Comparison of ENCODE assay signal across 21 cellular contexts in genomic region chr7:70215491-70215890, GRCh38.
DNase-seq lines count a peak whose midpoint lies in the region; ATAC-seq, FAIRE-seq and TF ChIP-seq lines count a peak whose summit lies in the region.
"Had no signal": no experiment of that assay in that cellular context is flagged by ENCODE, and none has a peak within 500 bp of the region (broad histone marks: within the 10 kb centered on the region; RNA-seq: fewer than 3 reads in every experiment).

No MANE protein-coding gene starts in this region.

- H3K36me3 ChIP-seq in MG63 (no peaks in the 10 kb centered on the region), K562 (ENCODE audit: control insufficient read depth, insufficient read depth, low read length) (no peaks in the 10 kb centered on the region), osteoblast (ENCODE audit: insufficient read depth, low read length) (no peaks in the 10 kb centered on the region), gastroesophageal sphincter (no peaks in the 10 kb centered on the region), left lung (no peaks in the 10 kb centered on the region), mesendoderm (ENCODE audit: control insufficient read depth, insufficient read depth, low read length) (no peaks in the 10 kb centered on the region)
- H3K36me3 ChIP-seq: heart left ventricle, Peyer's patch had no signal

- H3K27me3 ChIP-seq in MG63 (no peaks in the 10 kb centered on the region), K562 (ENCODE audit: control insufficient read depth in 2 of 2, insufficient read depth in 2 of 2, low read length in 2 of 2) (no peaks in the 10 kb centered on the region), osteoblast (ENCODE audit: insufficient read depth, low read length) (no peaks in the 10 kb centered on the region), gastroesophageal sphincter (no peaks in the 10 kb centered on the region), left lung (no peaks in the 10 kb centered on the region), mesendoderm (ENCODE audit: insufficient read depth, low read length, poor library complexity) (no peaks in the 10 kb centered on the region)
- H3K27me3 ChIP-seq: heart left ventricle, Peyer's patch had no signal

- no peak overlapping the region for H2BK120ac ChIP-seq in mesendoderm (ENCODE audit: low read depth, low read length)

- H3K9me1 ChIP-seq in K562 (ENCODE audit: control insufficient read depth, insufficient read depth, low read length), result no peaks in the 10 kb centered on the region

- 0% methylated on average over 1 of the region's 1 CpG for WGBS in K562 (ENCODE audit: insufficient coverage, low coverage, missing lambda C conversion rate)
- WGBS in gastroesophageal sphincter (ENCODE audit: low coverage in 1 of 2), 2 donors, result 40 to 50% methylated on average over 1 of the region's 1 CpG
- 100% methylated on average over 1 of the region's 1 CpG for WGBS in mesendoderm (ENCODE audit: extremely low coverage, insufficient coverage, low lambda C conversion rate)

- TF ChIP-seq EP300 in K562 (IDR thresholded peaks at IDR 0.05; ENCODE audit: low read length) (no peak), gastroesophageal sphincter (IDR thresholded peaks at IDR 0.05) (no peak)

- H2BK5ac ChIP-seq in mesendoderm (ENCODE audit: low read length), result no peak overlapping the region

- H3K9me3 ChIP-seq in MG63 (no peaks in the 10 kb centered on the region), K562 (replicated peaks; ENCODE audit: control insufficient read depth, insufficient read depth, low read depth, low read length) (no peaks in the 10 kb centered on the region), osteoblast (ENCODE audit: low read depth, low read length) (no peaks in the 10 kb centered on the region), gastroesophageal sphincter (no peaks in the 10 kb centered on the region), left lung (no peaks in the 10 kb centered on the region)
- H3K9me3 ChIP-seq: heart left ventricle, Peyer's patch had no signal

- H3K18ac ChIP-seq in mesendoderm (ENCODE audit: low read length), result no peak overlapping the region

- H3K79me1 ChIP-seq in mesendoderm (ENCODE audit: low read length), result no peaks in the 10 kb centered on the region

- intact Hi-C loops in K562 (cut with micrococcal nuclease) (no loop called here), left lung (cut with DNase I) (no loop called here)

- TF ChIP-seq CTCF in K562 (IDR thresholded peaks at IDR 0.05 in 2 of 3, conservative IDR thresholded peaks at IDR 0.05 in 1 of 3; ENCODE audit: insufficient read depth in 2 of 3, low read depth in 1 of 3, low read length in 3 of 3) (no peak), osteoblast (IDR thresholded peaks at IDR 0.05; ENCODE audit: extremely low read depth, low read depth, low read length) (no peak), gastroesophageal sphincter (IDR thresholded peaks at IDR 0.05) (no peak), left lung (IDR thresholded peaks at IDR 0.05) (no peak)

- H3K9ac ChIP-seq in K562 (ENCODE audit: insufficient read depth in 1 of 2, low read depth in 2 of 2, low read length in 2 of 2) (no peak overlapping the region), mesendoderm (ENCODE audit: low read length) (no peak overlapping the region)
- H3K9ac ChIP-seq: parathyroid adenoma had no signal

- ATAC-seq in K562 (no peak), gastroesophageal sphincter (no peak), left lung (no peak), HG03565 (IDR thresholded peaks at IDR 0.05; ENCODE audit: unreplicated experiment) (no peak)
- ATAC-seq: activated naive CD4-positive, alpha-beta T cell treated with anti-CD3 and anti-CD28 coated beads, Interleukin-2, amount 50 U/mL, for 72 hours had no signal

- FAIRE-seq in K562 (lab: Jason Lieb, UNC), result no peak
- FAIRE-seq: endometrium had no signal

- TF ChIP-seq POLR2A in K562 (conservative IDR thresholded peaks at IDR 0.05) (no peak), gastroesophageal sphincter (IDR thresholded peaks at IDR 0.05) (no peak)

- BruUV-seq in K562 (replicated peaks; lab: Mats Ljungman, UMichigan), result no TSS peak

- no peak overlapping the region for H3K56ac ChIP-seq in mesendoderm (ENCODE audit: low read length)

- peak; percentile 28 for DNase-seq in GM04504 (ENCODE audit: low read depth)
- peak; percentile 30 for DNase-seq in MG63
- DNase-seq in K562 (ENCODE audit: extremely low read depth in 1 of 4, low spot score in 3 of 4), result no peak
- DNase-seq in osteoblast (ENCODE audit: insufficient read length, low spot score, missing footprints), result peak; percentile 49
- no peak for DNase-seq in left lung
- DNase-seq in mesendoderm, result no peak
- DNase-seq: activated CD4-positive, alpha-beta T cell treated with anti-CD3 and anti-CD28 coated beads for 1 hour; activated CD8-positive, alpha-beta memory T cell treated with anti-CD3 and anti-CD28 coated beads, Interleukin-2, amount 50 U/mL, for 4 hours; C1 segment of cervical spinal cord; central memory CD4-positive, alpha-beta T cell; DMS79 treated with DMSO at 0.1 percent for 48 hours; heart left ventricle; HFFc6; NCI-H146; NCI-H524 treated with DMSO at 0.1 percent for 48 hours; Peyer's patch had no signal

- no peak overlapping the region for H3K4me3 ChIP-seq in MG63
- no peak overlapping the region for H3K4me3 ChIP-seq in K562
- no peak overlapping the region for H3K4me3 ChIP-seq in osteoblast (ENCODE audit: insufficient read depth, low read length)
- no peak overlapping the region for H3K4me3 ChIP-seq in gastroesophageal sphincter
- no peak overlapping the region for H3K4me3 ChIP-seq in left lung
- no peak overlapping the region for H3K4me3 ChIP-seq in mesendoderm (ENCODE audit: low read length)
- H3K4me3 ChIP-seq: heart left ventricle, Peyer's patch had no signal

- H2AK5ac ChIP-seq in mesendoderm (ENCODE audit: low read length), result no peak overlapping the region

- in situ Hi-C loops in K562 (cut with MboI), result no loop called here

- H2AFZ ChIP-seq in K562 (ENCODE audit: low read depth, low read length) (no peak overlapping the region), osteoblast (ENCODE audit: low read length) (no peak overlapping the region)
- H2AFZ ChIP-seq: parathyroid adenoma had no signal

- H3K4me1 ChIP-seq in K562 (replicated peaks in 1 of 2; ENCODE audit: control insufficient read depth in 2 of 2, insufficient read depth in 2 of 2, low read length in 2 of 2) (no peaks in the 10 kb centered on the region), osteoblast (ENCODE audit: insufficient read depth, low read length) (peaks cover 3% of the 10 kb centered on the region), gastroesophageal sphincter (no peaks in the 10 kb centered on the region), left lung (no peaks in the 10 kb centered on the region), mesendoderm (ENCODE audit: control insufficient read depth, low read depth, low read length) (peaks cover 2% of the 10 kb centered on the region)
- H3K4me1 ChIP-seq: heart left ventricle, parathyroid adenoma, Peyer's patch had no signal

- H4K20me1 ChIP-seq in K562 (replicated peaks; ENCODE audit: control insufficient read depth, insufficient read depth, low read length), result no peaks in the 10 kb centered on the region
- H4K20me1 ChIP-seq in osteoblast (ENCODE audit: insufficient read depth, low read length), result no peaks in the 10 kb centered on the region

- no peak overlapping the region for H4K5ac ChIP-seq in mesendoderm (ENCODE audit: low read length)

- TF ChIP-seq RAD21 in K562 (CRISPR knock-in tag; conservative IDR thresholded peaks at IDR 0.05 in 1 of 2, IDR thresholded peaks at IDR 0.05 in 1 of 2), result no peak

- no peak overlapping the region for H3K4me2 ChIP-seq in K562 (ENCODE audit: insufficient read depth, low read length)
- H3K4me2 ChIP-seq in osteoblast (ENCODE audit: insufficient read depth, low read length), result no peak overlapping the region
- no peak overlapping the region for H3K4me2 ChIP-seq in mesendoderm (ENCODE audit: low read length)

- H4K8ac ChIP-seq in mesendoderm (ENCODE audit: low read depth, low read length), result no peak overlapping the region

- CTCF ChIA-PET in K562 (lab: Yijun Ruan, JAX; ENCODE audit: low intra/inter-chr PET ratio), result no interaction called here

- H3K27ac ChIP-seq in K562 (ENCODE audit: extremely low read depth, low read depth, low read length), result no peak overlapping the region
- H3K27ac ChIP-seq in osteoblast (ENCODE audit: low read depth, low read length), result no peak overlapping the region
- no peak overlapping the region for H3K27ac ChIP-seq in gastroesophageal sphincter
- H3K27ac ChIP-seq in left lung, result no peak overlapping the region
- no peak overlapping the region for H3K27ac ChIP-seq in mesendoderm (ENCODE audit: low read depth, low read length)
- H3K27ac ChIP-seq: heart left ventricle, parathyroid adenoma, Peyer's patch had no signal

- H3K4ac ChIP-seq in mesendoderm (ENCODE audit: low read depth, low read length), result no peak overlapping the region

- POLR2A ChIA-PET in K562 (lab: Yijun Ruan, JAX), result no interaction called here

- no peak overlapping the region for H3K23ac ChIP-seq in mesendoderm (ENCODE audit: low read length)

- no peak overlapping the region for H2BK15ac ChIP-seq in mesendoderm (replicated peaks; ENCODE audit: low read depth)

- H3K79me2 ChIP-seq in K562 (ENCODE audit: control insufficient read depth, insufficient read depth, low read length) (no peaks in the 10 kb centered on the region), osteoblast (ENCODE audit: insufficient read depth, low read length) (no peaks in the 10 kb centered on the region), mesendoderm (ENCODE audit: control insufficient read depth, insufficient read depth, low read length) (no peaks in the 10 kb centered on the region)
- H3K79me2 ChIP-seq: parathyroid adenoma had no signal

TF ChIP-seq in K562, 482 proteins besides CTCF, POLR2A, EP300 and RAD21 (continues in another document):
- TF ChIP-seq CEBPB (tag; IDR thresholded peaks at IDR 0.05) (0 out of 2 replicates have a peak, but pooled peaks have one; percentile 18), PHF21A (IDR thresholded peaks at IDR 0.05; ENCODE audit: borderline replicate concordance, low read depth) (no peak)

Comparison
In these comparisons a context has a peak if more than half of its experiments do, and no peak if none do; other contexts are left out.
1. DNase-seq: peak in GM04504 (single experiment), MG63 (single experiment) and osteoblast (single experiment); none in K562 (0 of 4), left lung (0 of 2) and mesendoderm (single experiment).